2 cellular contexts compared by ENCODE assay signal in genomic region chr5:36297653-36298052, GRCh38.
TF ChIP-seq lines count a peak whose summit lies in the region.

No MANE protein-coding gene starts in this region.

TF ChIP-seq in HepG2, 621 proteins besides CTCF, POLR2A, EP300 and RAD21:
- TF ChIP-seq RFXANK (CRISPR knock-in tag; IDR thresholded peaks at IDR 0.05) (no peak), MAFF (IDR thresholded peaks at IDR 0.05; ENCODE audit: low read depth, low read length) (peak; percentile 75), MAFK (conservative IDR thresholded peaks at IDR 0.05 in 1 of 2, IDR thresholded peaks at IDR 0.05 in 1 of 2; ENCODE audit: low read length in 2 of 2) (peak; percentile 65 to 83; a peak in 3 of 4 replicates)

TF ChIP-seq in K562, 482 proteins besides CTCF, POLR2A, EP300 and RAD21:
- TF ChIP-seq ZNF316 (IDR thresholded peaks at IDR 0.05) (peak; percentile 82), RBFOX2 (IDR thresholded peaks at IDR 0.05; ENCODE audit: low read depth, low read length) (no peak), C11orf30 (IDR thresholded peaks at IDR 0.05; ENCODE audit: low read depth) (peak; percentile 73), MAFF (IDR thresholded peaks at IDR 0.05; ENCODE audit: low read length) (peak; percentile 54; the same call in 1 of the 2 replicates), MAFK (IDR thresholded peaks at IDR 0.05; ENCODE audit: low read length) (peak; percentile 48), MAFG (tag; conservative IDR thresholded peaks at IDR 0.05) (peak; percentile 73), TCF3 (CRISPR knock-in tag; IDR thresholded peaks at IDR 0.05) (no peak)
